ENCODE assay signal across 2 cellular contexts in the genomic region with DNA sequence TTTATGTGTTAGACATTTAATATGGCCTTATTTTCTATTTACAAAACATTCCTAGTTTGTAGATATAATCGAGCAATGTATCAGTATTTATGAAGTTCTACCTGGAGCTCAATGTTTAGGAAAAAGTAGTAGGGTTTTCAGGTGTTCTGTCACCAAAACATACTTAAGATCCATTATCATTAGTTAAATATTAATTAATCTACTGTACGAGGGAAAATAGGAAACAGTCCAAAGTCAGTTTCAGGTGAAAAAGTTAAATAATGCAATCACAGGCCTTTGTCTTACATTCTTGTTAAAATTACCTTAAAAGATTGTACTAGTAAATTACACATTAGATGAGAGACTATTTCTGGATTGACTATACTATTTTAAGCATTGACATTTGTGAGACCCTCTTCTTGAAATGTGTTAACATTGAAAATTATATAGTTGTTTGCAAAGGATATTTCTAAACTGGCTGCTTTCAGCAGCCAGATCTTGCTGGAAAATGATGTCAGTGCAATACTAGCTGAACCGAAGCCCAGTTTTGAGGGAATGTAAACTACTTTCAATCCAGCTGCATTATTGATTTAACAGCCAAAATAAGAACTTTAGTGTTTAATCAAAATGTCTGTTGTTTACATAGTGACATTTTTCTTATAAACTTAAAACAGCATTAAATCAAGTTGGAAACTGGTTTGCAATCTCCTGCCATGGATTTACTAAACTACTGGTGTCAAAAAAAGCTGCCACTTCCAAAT.
TF ChIP-seq lines count a peak whose summit lies in the region.

No MANE protein-coding gene starts in this region.

TF ChIP-seq in SK-N-SH treated with all-trans-retinoic acid at 6 μM for 48 hours, 23 proteins besides CTCF, POLR2A, EP300 and RAD21:
- TF ChIP-seq TSHZ2 (CRISPR knock-in tag; IDR thresholded peaks at IDR 0.05), result no peak
- TF ChIP-seq ISL1 (CRISPR knock-in tag; IDR thresholded peaks at IDR 0.05), result peak; percentile 45; the same call in 1 of the 2 replicates

TF ChIP-seq in SK-N-SH, 30 proteins besides CTCF, POLR2A, EP300 and RAD21:
- TF ChIP-seq SMC3 (IDR thresholded peaks at IDR 0.05; ENCODE audit: low read depth, low read length) (no peak), RFX5 (IDR thresholded peaks at IDR 0.05; ENCODE audit: low read length) (no peak), RXRA (IDR thresholded peaks at IDR 0.05; ENCODE audit: borderline replicate concordance, low read depth) (no peak), USF1 (IDR thresholded peaks at IDR 0.05; ENCODE audit: borderline replicate concordance, low read depth) (no peak), EZH2phosphoT487 (IDR thresholded peaks at IDR 0.05; ENCODE audit: borderline replicate concordance, low read depth) (no peak), CHD2 (IDR thresholded peaks at IDR 0.05; ENCODE audit: low read length, partially characterized antibody) (no peak), JUND (IDR thresholded peaks at IDR 0.05) (no peak), SIN3A (IDR thresholded peaks at IDR 0.05; ENCODE audit: borderline replicate concordance, low read depth, low read length) (no peak), RCOR1 (IDR thresholded peaks at IDR 0.05; ENCODE audit: low read length) (no peak)
TF ChIP-seq in SK-N-SH: peak in this region for 0.
